Comparison of ENCODE assay signal across 1 cellular context in genomic region chr4:75514131-75514948, GRCh38.
TF ChIP-seq lines count a peak whose summit lies in the region.

TSS of gene RCHY1 (minus strand) at chr4:75514403. CDS start at chr4:75514286, 117 bp downstream.
A gene with protein sequence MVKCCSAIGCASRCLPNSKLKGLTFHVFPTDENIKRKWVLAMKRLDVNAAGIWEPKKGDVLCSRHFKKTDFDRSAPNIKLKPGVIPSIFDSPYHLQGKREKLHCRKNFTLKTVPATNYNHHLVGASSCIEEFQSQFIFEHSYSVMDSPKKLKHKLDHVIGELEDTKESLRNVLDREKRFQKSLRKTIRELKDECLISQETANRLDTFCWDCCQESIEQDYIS (plus strand): TSS chr4:75514473. CDS start chr4:75515453, 980 bp downstream.

TF ChIP-seq in HepG2, 621 proteins besides CTCF, POLR2A, EP300 and RAD21 (continued from another document and continues in another):
- TF ChIP-seq SNAPC4 (CRISPR knock-in tag; IDR thresholded peaks at IDR 0.05) (no peak; the same call in 1 of the 2 replicates), ARNT2 (CRISPR knock-in tag; IDR thresholded peaks at IDR 0.05; ENCODE audit: low read depth) (peak; percentile 64; the same call in 1 of the 2 replicates), MED1 (CRISPR knock-in tag; IDR thresholded peaks at IDR 0.05) (peak; percentile 66), MIXL1 (CRISPR knock-in tag; IDR thresholded peaks at IDR 0.05) (peak; percentile 67), ZNF552 (CRISPR knock-in tag; IDR thresholded peaks at IDR 0.05; ENCODE audit: borderline replicate concordance) (no peak; the same call in 1 of the 2 replicates), ZNF484 (CRISPR knock-in tag; IDR thresholded peaks at IDR 0.05; ENCODE audit: borderline replicate concordance, low read depth) (no peak), ZNF350 (CRISPR knock-in tag; IDR thresholded peaks at IDR 0.05; ENCODE audit: borderline replicate concordance, low read depth) (peak; percentile 94), EZH2 (conservative IDR thresholded peaks at IDR 0.05; ENCODE audit: low read depth, low read length) (no peak), ZNF773 (CRISPR knock-in tag; IDR thresholded peaks at IDR 0.05; ENCODE audit: borderline replicate concordance) (0 out of 2 replicates have a peak, but pooled peaks have one; percentile 44), ZNF564 (CRISPR knock-in tag; IDR thresholded peaks at IDR 0.05) (peak; percentile 70; the same call in 1 of the 2 replicates), SP4 (CRISPR knock-in tag; IDR thresholded peaks at IDR 0.05) (peak; percentile 91), ZHX2 (IDR thresholded peaks at IDR 0.05; ENCODE audit: low read depth) (peak; percentile 97), ZHX2 (CRISPR knock-in tag; IDR thresholded peaks at IDR 0.05; ENCODE audit: borderline replicate concordance) (no peak), CEBPZ (IDR thresholded peaks at IDR 0.05; ENCODE audit: low read length) (no peak), ZFP82 (CRISPR knock-in tag; IDR thresholded peaks at IDR 0.05; ENCODE audit: borderline replicate concordance) (no peak), SNAI1 (CRISPR knock-in tag; IDR thresholded peaks at IDR 0.05; ENCODE audit: borderline replicate concordance) (no peak), ZFP1 (CRISPR knock-in tag; IDR thresholded peaks at IDR 0.05) (0 out of 2 replicates have a peak, but pooled peaks have one; percentile 49), ZNF296 (CRISPR knock-in tag; conservative IDR thresholded peaks at IDR 0.05) (no peak), ZNF784 (CRISPR knock-in tag; IDR thresholded peaks at IDR 0.05; ENCODE audit: borderline replicate concordance) (no peak), KDM1A (CRISPR knock-in tag; IDR thresholded peaks at IDR 0.05) (no peak; the same call in 1 of the 2 replicates), NBN (conservative IDR thresholded peaks at IDR 0.05) (no peak), ZNF891 (CRISPR knock-in tag; IDR thresholded peaks at IDR 0.05) (no peak), ATF2 (CRISPR knock-in tag; IDR thresholded peaks at IDR 0.05) (peak; percentile 51; the same call in 1 of the 2 replicates), ZNF10 (CRISPR knock-in tag; IDR thresholded peaks at IDR 0.05; ENCODE audit: borderline replicate concordance, low read depth) (no peak), SIN3A (IDR thresholded peaks at IDR 0.05; ENCODE audit: borderline replicate concordance, low read depth, low read length) (0 out of 2 replicates have a peak, but pooled peaks have one; percentile 58), ZNF331 (CRISPR knock-in tag; IDR thresholded peaks at IDR 0.05) (peak; percentile 65; the same call in 1 of the 2 replicates), ZNF3 (CRISPR knock-in tag; IDR thresholded peaks at IDR 0.05) (no peak), MTA3 (CRISPR knock-in tag; IDR thresholded peaks at IDR 0.05) (no peak)
- TF ChIP-seq, protein P1, sequence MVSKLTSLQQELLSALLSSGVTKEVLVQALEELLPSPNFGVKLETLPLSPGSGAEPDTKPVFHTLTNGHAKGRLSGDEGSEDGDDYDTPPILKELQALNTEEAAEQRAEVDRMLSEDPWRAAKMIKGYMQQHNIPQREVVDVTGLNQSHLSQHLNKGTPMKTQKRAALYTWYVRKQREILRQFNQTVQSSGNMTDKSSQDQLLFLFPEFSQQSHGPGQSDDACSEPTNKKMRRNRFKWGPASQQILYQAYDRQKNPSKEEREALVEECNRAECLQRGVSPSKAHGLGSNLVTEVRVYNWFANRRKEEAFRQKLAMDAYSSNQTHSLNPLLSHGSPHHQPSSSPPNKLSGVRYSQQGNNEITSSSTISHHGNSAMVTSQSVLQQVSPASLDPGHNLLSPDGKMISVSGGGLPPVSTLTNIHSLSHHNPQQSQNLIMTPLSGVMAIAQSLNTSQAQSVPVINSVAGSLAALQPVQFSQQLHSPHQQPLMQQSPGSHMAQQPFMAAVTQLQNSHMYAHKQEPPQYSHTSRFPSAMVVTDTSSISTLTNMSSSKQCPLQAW (CRISPR knock-in tag; IDR thresholded peaks at IDR 0.05), result peak; percentile 89
- TF ChIP-seq, protein P2, sequence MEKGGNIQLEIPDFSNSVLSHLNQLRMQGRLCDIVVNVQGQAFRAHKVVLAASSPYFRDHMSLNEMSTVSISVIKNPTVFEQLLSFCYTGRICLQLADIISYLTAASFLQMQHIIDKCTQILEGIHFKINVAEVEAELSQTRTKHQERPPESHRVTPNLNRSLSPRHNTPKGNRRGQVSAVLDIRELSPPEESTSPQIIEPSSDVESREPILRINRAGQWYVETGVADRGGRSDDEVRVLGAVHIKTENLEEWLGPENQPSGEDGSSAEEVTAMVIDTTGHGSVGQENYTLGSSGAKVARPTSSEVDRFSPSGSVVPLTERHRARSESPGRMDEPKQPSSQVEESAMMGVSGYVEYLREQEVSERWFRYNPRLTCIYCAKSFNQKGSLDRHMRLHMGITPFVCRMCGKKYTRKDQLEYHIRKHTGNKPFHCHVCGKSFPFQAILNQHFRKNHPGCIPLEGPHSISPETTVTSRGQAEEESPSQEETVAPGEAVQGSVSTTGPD (CRISPR knock-in tag; IDR thresholded peaks at IDR 0.05), result no peak
- TF ChIP-seq, protein P3, sequence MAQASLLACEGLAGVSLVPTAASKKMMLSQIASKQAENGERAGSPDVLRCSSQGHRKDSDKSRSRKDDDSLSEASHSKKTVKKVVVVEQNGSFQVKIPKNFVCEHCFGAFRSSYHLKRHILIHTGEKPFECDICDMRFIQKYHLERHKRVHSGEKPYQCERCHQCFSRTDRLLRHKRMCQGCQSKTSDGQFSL (CRISPR knock-in tag; IDR thresholded peaks at IDR 0.05), result 0 out of 2 replicates have a peak, but pooled peaks have one; percentile 57
- TF ChIP-seq, protein P4, sequence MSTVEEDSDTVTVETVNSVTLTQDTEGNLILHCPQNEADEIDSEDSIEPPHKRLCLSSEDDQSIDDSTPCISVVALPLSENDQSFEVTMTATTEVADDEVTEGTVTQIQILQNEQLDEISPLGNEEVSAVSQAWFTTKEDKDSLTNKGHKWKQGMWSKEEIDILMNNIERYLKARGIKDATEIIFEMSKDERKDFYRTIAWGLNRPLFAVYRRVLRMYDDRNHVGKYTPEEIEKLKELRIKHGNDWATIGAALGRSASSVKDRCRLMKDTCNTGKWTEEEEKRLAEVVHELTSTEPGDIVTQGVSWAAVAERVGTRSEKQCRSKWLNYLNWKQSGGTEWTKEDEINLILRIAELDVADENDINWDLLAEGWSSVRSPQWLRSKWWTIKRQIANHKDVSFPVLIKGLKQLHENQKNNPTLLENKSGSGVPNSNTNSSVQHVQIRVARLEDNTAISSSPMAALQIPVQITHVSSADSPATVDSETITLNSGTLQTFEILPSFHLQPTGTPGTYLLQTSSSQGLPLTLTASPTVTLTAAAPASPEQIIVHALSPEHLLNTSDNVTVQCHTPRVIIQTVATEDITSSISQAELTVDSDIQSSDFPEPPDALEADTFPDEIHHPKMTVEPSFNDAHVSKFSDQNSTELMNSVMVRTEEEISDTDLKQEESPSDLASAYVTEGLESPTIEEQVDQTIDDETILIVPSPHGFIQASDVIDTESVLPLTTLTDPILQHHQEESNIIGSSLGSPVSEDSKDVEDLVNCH (CRISPR knock-in tag; IDR thresholded peaks at IDR 0.05), result no peak; the same call in 1 of the 2 replicates
